In the genomic region with DNA sequence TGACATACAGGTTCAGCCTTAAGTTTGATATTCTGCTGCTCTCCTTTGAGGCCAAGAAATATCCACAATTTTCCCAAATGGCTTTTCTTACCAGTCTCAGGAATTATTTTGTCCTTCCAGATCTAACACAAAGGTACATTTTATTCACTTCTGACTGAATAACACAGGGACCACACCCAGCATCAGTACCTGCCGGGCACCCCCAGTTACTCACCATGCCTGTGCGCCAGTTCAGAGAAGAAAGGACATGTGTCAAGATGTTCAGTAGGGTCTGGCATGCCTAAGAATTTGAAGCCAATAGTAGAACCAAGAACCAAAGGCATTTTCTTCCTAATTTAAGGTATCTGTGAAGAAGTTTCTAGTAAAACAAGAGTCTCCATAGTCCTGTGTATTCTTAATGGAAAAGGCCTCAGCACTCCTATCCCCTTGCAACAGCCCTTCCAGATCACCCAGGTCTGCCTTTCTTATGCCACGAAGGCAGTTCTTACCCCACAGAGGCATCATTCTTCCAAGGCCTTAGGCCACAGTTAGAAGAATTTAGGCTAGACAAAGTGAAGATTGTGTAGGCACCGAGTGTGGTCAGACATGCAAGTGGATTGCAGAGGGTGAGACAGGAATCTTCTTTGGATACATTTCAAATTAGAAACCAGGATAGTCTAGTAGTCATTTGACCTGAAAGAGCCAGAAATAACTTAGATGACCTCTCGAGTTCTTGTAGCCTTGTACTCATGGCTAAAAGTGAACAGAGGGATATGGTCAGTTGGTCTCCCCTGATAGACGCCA, we compare ENCODE assay signal across 14 cellular contexts.
DNase-seq lines count a peak whose midpoint lies in the region; ATAC-seq and TF ChIP-seq lines count a peak whose summit lies in the region.
"Had no signal": no experiment of that assay in that cellular context is flagged by ENCODE, and none has a peak within 500 bp of the region (broad histone marks: within the 10 kb centered on the region; RNA-seq: fewer than 3 reads in every experiment).

No MANE protein-coding gene starts in this region.

- TF ChIP-seq CTCF in osteoblast (IDR thresholded peaks at IDR 0.05; ENCODE audit: extremely low read depth, low read depth, low read length) = no peak

- peaks cover 41% of the 10 kb centered on the region for H3K79me2 ChIP-seq in osteoblast (ENCODE audit: insufficient read depth, low read length)

- H3K4me3 Mint-ChIP-seq in CD8-positive, alpha-beta memory T cell = peak overlapping the region in 2 of 7 donors; percentile 20 to 21
- H3K4me3 Mint-ChIP-seq: activated naive CD4-positive, alpha-beta T cell treated with anti-CD3 and anti-CD28 coated beads, Interleukin-2, amount 50 U/mL, for 24 hours had no signal

- peak overlapping the region; percentile 13 for H3K4me2 ChIP-seq in osteoblast (ENCODE audit: insufficient read depth, low read length)

- no peaks in the 10 kb centered on the region for H3K27me3 ChIP-seq in CD8-positive, alpha-beta memory T cell (ENCODE audit: insufficient read depth, low read length, poor library complexity, severe bottlenecking)
- H3K27me3 ChIP-seq in SJSA1 (replicated peaks) = no peaks in the 10 kb centered on the region
- no peaks in the 10 kb centered on the region for H3K27me3 ChIP-seq in esophagus (ENCODE audit: control insufficient read depth in 1 of 2, insufficient read depth in 2 of 2, low read length in 2 of 2)
- no peaks in the 10 kb centered on the region for H3K27me3 ChIP-seq in osteoblast (ENCODE audit: insufficient read depth, low read length)

- no peaks in the 10 kb centered on the region for H3K9me3 Mint-ChIP-seq in CD8-positive, alpha-beta memory T cell
- H3K9me3 Mint-ChIP-seq: activated naive CD4-positive, alpha-beta T cell treated with anti-CD3 and anti-CD28 coated beads, Interleukin-2, amount 50 U/mL, for 24 hours had no signal

- H3K27me3 Mint-ChIP-seq in CD8-positive, alpha-beta memory T cell = no peaks in the 10 kb centered on the region
- H3K27me3 Mint-ChIP-seq: activated naive CD4-positive, alpha-beta T cell treated with anti-CD3 and anti-CD28 coated beads, Interleukin-2, amount 50 U/mL, for 24 hours had no signal

- no peaks in the 10 kb centered on the region for H4K20me1 ChIP-seq in osteoblast (ENCODE audit: insufficient read depth, low read length)

- WGBS in esophagus, 2 donors = 67 to 76% methylated on average over 6 of the region's 6 CpGs

- DNase-seq in CD8-positive, alpha-beta memory T cell = no peak
- DNase-seq in SJSA1 (ENCODE audit: low read depth in 1 of 2, low spot score in 2 of 2) (no peak), osteoblast (ENCODE audit: insufficient read length, low spot score, missing footprints) (peak; percentile 15), DMS153 treated with DMSO at 0.1 percent for 48 hours (lab: John Stamatoyannopoulos, UW; ENCODE audit: unreplicated experiment) (no peak)
- DNase-seq: activated CD4-positive, alpha-beta T cell treated with anti-CD3 and anti-CD28 coated beads for 48 hours; DMS79 treated with DMSO at 0.1 percent for 48 hours; effector CD4-positive, alpha-beta T cell; SIG-M5 had no signal

- ATAC-seq in GM21576 (IDR thresholded peaks at IDR 0.05; ENCODE audit: unreplicated experiment) (no peak), HG02885 (IDR thresholded peaks at IDR 0.05; ENCODE audit: poor library complexity, unreplicated experiment) (no peak), GM21423 (IDR thresholded peaks at IDR 0.05; ENCODE audit: unreplicated experiment) (no peak)

- H3K27ac ChIP-seq in CD8-positive, alpha-beta memory T cell (ENCODE audit: low read depth, low read length) = no peak overlapping the region
- H3K27ac ChIP-seq in SJSA1 (0 out of 2 replicates have a peak overlapping the region, but pooled peaks have one; percentile 14), esophagus (ENCODE audit: low read depth in 2 of 2, low read length in 1 of 2) (peak overlapping the region; percentile 45 to 92), osteoblast (ENCODE audit: low read depth, low read length) (peak overlapping the region; percentile 97)
- H3K27ac ChIP-seq: HL-60 had no signal

- no peak overlapping the region for H3K4me3 ChIP-seq in CD8-positive, alpha-beta memory T cell (ENCODE audit: low read length)
- H3K4me3 ChIP-seq in SJSA1 = no peak overlapping the region
- H3K4me3 ChIP-seq in esophagus (ENCODE audit: low read depth in 1 of 2, low read length in 2 of 2) = no peak overlapping the region
- H3K4me3 ChIP-seq in osteoblast (ENCODE audit: insufficient read depth, low read length) = no peak overlapping the region

- H3K36me3 ChIP-seq in CD8-positive, alpha-beta memory T cell (ENCODE audit: insufficient read depth, low read length) = peaks cover 17% of the 10 kb centered on the region
- H3K36me3 ChIP-seq in SJSA1 = no peaks in the 10 kb centered on the region
- H3K36me3 ChIP-seq in esophagus (ENCODE audit: control insufficient read depth in 2 of 2, insufficient read depth in 2 of 2, low read length in 1 of 2) = no peaks in the 10 kb centered on the region
- H3K36me3 ChIP-seq in osteoblast (ENCODE audit: insufficient read depth, low read length) = no peaks in the 10 kb centered on the region

- H3K4me1 ChIP-seq in CD8-positive, alpha-beta memory T cell (ENCODE audit: insufficient read depth, low read length) = peaks cover 18% of the 10 kb centered on the region
- H3K4me1 ChIP-seq in SJSA1 (replicated peaks) (peaks cover 58% of the 10 kb centered on the region), esophagus (ENCODE audit: control insufficient read depth in 2 of 2, insufficient read depth in 2 of 2, low read length in 1 of 2) (peaks cover 5 to 26% of the 10 kb centered on the region in 2 donors), osteoblast (ENCODE audit: insufficient read depth, low read length) (peaks cover 67% of the 10 kb centered on the region)

- no peak overlapping the region for H2AFZ ChIP-seq in osteoblast (ENCODE audit: low read length)

- POLR2A ChIA-PET in CD8-positive, alpha-beta memory T cell (lab: Charles Lee) = no interaction called here

- CTCF ChIA-PET in CD8-positive, alpha-beta memory T cell (lab: Charles Lee) = no interaction called here

- peaks cover 30 to 48% (median 40%) of the 10 kb centered on the region in 3 donors for H3K4me1 Mint-ChIP-seq in CD8-positive, alpha-beta memory T cell

- peaks cover 9 to 35% (median 15%) of the 10 kb centered on the region in 3 donors for H3K36me3 Mint-ChIP-seq in CD8-positive, alpha-beta memory T cell

- H3K9me3 ChIP-seq in CD8-positive, alpha-beta memory T cell (ENCODE audit: low read length) = no peaks in the 10 kb centered on the region
- H3K9me3 ChIP-seq in SJSA1 (replicated peaks) = no peaks in the 10 kb centered on the region
- H3K9me3 ChIP-seq in esophagus (ENCODE audit: control insufficient read depth in 2 of 2, insufficient read depth in 1 of 2, low read depth in 1 of 2, low read length in 1 of 2) = no peaks in the 10 kb centered on the region
- H3K9me3 ChIP-seq in osteoblast (ENCODE audit: low read depth, low read length) = no peaks in the 10 kb centered on the region

- peak overlapping the region; percentile 17 to 55 (median 32) for H3K27ac Mint-ChIP-seq in CD8-positive, alpha-beta memory T cell
